24 cellular contexts compared by ENCODE assay signal in the genomic region with DNA sequence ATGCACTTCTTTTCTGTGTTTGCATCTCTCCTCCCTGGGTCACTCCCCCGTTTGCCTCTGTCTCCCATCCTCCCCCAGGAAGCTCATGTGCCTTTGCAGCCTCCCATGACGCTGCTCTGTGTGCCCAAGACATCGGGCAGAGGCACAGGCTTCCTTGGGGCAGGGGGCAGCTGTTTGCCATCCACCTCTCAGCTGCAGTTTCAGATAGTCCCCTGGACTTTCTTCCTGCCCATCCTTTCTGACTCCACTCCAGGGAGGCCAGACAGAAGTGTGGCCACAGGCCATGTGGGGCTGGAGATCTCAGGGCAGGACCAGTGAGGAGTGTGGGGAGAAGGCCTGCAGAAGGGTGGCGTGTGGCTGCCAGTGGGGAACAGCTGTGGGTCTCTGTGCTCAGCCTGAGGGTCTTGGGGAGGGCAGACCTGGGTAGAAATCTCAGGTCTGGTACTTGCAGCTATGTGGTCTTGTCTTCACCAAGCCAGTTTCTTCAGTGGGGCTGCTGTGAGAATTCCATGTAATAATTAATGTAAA. TPM values are rescaled to one million over a fixed set of nuclear protein-coding genes. Genes with fewer than 3 reads are reported as not detected.
DNase-seq lines count a peak whose midpoint lies in the region; ATAC-seq and TF ChIP-seq lines count a peak whose summit lies in the region.
"Had no signal": no experiment of that assay in that cellular context is flagged by ENCODE, and none has a peak within 500 bp of the region (broad histone marks: within the 10 kb centered on the region; RNA-seq: fewer than 3 reads in every experiment).

No MANE protein-coding gene starts in this region.

- TF ChIP-seq CTCF in glutamatergic neuron (IDR thresholded peaks at IDR 0.05; ENCODE audit: partially characterized antibody, unreplicated experiment), result no peak
- no peak for TF ChIP-seq CTCF in foreskin keratinocyte (conservative IDR thresholded peaks at IDR 0.05)

- H3K9me3 ChIP-seq in BLaER1 (no peaks in the 10 kb centered on the region), HUES6 (ENCODE audit: control insufficient read depth, insufficient read depth, low read depth, low read length) (no peaks in the 10 kb centered on the region)
- H3K9me3 ChIP-seq: left lung, prostate gland had no signal

- H3K4me3 ChIP-seq in BLaER1, result no peak overlapping the region
- 0 out of 2 replicates have a peak overlapping the region, but pooled peaks have one; percentile 0 for H3K4me3 ChIP-seq in HUES6 (ENCODE audit: low read depth, low read length)
- H3K4me3 ChIP-seq: left lung, prostate gland had no signal

- 0 out of 2 replicates have a peak overlapping the region, but pooled peaks have one; percentile 25 for H3K9ac ChIP-seq in BLaER1
- no peak overlapping the region for H3K9ac ChIP-seq in HUES6 (ENCODE audit: low read length)

- H3K4me1 Mint-ChIP-seq in glutamatergic neuron (ENCODE audit: low read depth, unreplicated experiment), result peaks cover 10% of the 10 kb centered on the region

- H3K4me3 Mint-ChIP-seq in glutamatergic neuron (ENCODE audit: unreplicated experiment), result peak overlapping the region; percentile 20
- H3K4me3 Mint-ChIP-seq: activated CD8-positive, alpha-beta T cell treated with anti-CD3 and anti-CD28 coated beads, Interleukin-2, amount 10 ng/mL, durations not matched to agents 7 days and 5 days; activated naive CD8-positive, alpha-beta T cell; CD8-positive, alpha-beta memory T cell; naive B cell had no signal

- DNase-seq in glutamatergic neuron, result no peak
- DNase-seq in posterior vena cava (ENCODE audit: low spot score), result peak; percentile 62
- no peak for DNase-seq in HuH-7 (ENCODE audit: low spot score)
- no peak for DNase-seq in foreskin keratinocyte
- DNase-seq in hypothalamus (lab: John Stamatoyannopoulos, UW), result no peak
- DNase-seq: activated CD8-positive, alpha-beta T cell treated with anti-CD3 and anti-CD28 coated beads, Interleukin-2, amount 10 ng/mL, durations not matched to agents 7 days and 5 days; activated T-cell treated with anti-CD3 and anti-CD28 coated beads, Interleukin-2, amount 50 U/mL, for 48 hours; brain microvascular endothelial cell; CD8-positive, alpha-beta memory T cell; foreskin fibroblast; KG1; left lung; naive B cell; NCI-H1048; NCI-H2081; NCI-H526; SHP77 treated with DMSO at 0.1 percent for 48 hours; T-helper 2 cell; trophoblast cell had no signal

- peak overlapping the region; percentile 70 for H3K4me2 ChIP-seq in BLaER1

- H4K20me1 ChIP-seq in BLaER1, result no peaks in the 10 kb centered on the region

- H3K36me3 ChIP-seq in BLaER1 (no peaks in the 10 kb centered on the region), HUES6 (ENCODE audit: control insufficient read depth, insufficient read depth, low read length) (no peaks in the 10 kb centered on the region)
- H3K36me3 ChIP-seq: brain microvascular endothelial cell, left lung, prostate gland had no signal

- H3K27ac Mint-ChIP-seq in glutamatergic neuron (ENCODE audit: unreplicated experiment), result peak overlapping the region; percentile 24
- H3K27ac Mint-ChIP-seq: activated CD8-positive, alpha-beta T cell treated with anti-CD3 and anti-CD28 coated beads, Interleukin-2, amount 10 ng/mL, durations not matched to agents 7 days and 5 days; activated naive CD8-positive, alpha-beta T cell had no signal

- H3K27me3 Mint-ChIP-seq in glutamatergic neuron (ENCODE audit: unreplicated experiment), result peaks cover 2% of the 10 kb centered on the region
- H3K27me3 Mint-ChIP-seq: activated naive CD8-positive, alpha-beta T cell; naive B cell had no signal

- intact Hi-C loops in posterior vena cava (cut with DNase I), result loop anchor here in 1 of 2 donors (10.0 kb wide), 1 partner anchor 676 kb away; no protein-coding TSS in a partner anchor

- H3K27me3 ChIP-seq in BLaER1, result no peaks in the 10 kb centered on the region
- H3K27me3 ChIP-seq in HUES6 (ENCODE audit: control insufficient read depth, insufficient read depth, low read length), result no peaks in the 10 kb centered on the region
- H3K27me3 ChIP-seq in foreskin keratinocyte, result no peaks in the 10 kb centered on the region
- H3K27me3 ChIP-seq: brain microvascular endothelial cell, left lung had no signal

- H3K27ac ChIP-seq in BLaER1, result no peak overlapping the region
- no peak overlapping the region for H3K27ac ChIP-seq in HUES6 (ENCODE audit: low read depth, low read length)
- H3K27ac ChIP-seq in foreskin keratinocyte, result no peak overlapping the region
- H3K27ac ChIP-seq: brain microvascular endothelial cell, left lung, prostate gland had no signal

- H3K4me1 ChIP-seq in BLaER1 (peaks cover 24% of the 10 kb centered on the region), HUES6 (ENCODE audit: control insufficient read depth, insufficient read depth, low read length) (peaks cover 25% of the 10 kb centered on the region), foreskin keratinocyte (no peaks in the 10 kb centered on the region)
- H3K4me1 ChIP-seq: prostate gland had no signal

- H3K9me3 Mint-ChIP-seq in glutamatergic neuron (ENCODE audit: unreplicated experiment), result peaks cover 6% of the 10 kb centered on the region
- H3K9me3 Mint-ChIP-seq: CD8-positive, alpha-beta memory T cell; naive B cell had no signal

- ATAC-seq in GM21528 (IDR thresholded peaks at IDR 0.05; ENCODE audit: low FRiP score, unreplicated experiment), result no peak
- ATAC-seq in foreskin keratinocyte, result no peak

- no peaks in the 10 kb centered on the region for H3K36me3 Mint-ChIP-seq in glutamatergic neuron (ENCODE audit: unreplicated experiment)
- H3K36me3 Mint-ChIP-seq: activated naive CD8-positive, alpha-beta T cell; CD8-positive, alpha-beta memory T cell; naive B cell had no signal

RNA-seq across cellular contexts. Expression of a gene that starts 10.6 kb away (rescaled TPM):
- total RNA-seq in glutamatergic neuron (ENCODE audit: unreplicated experiment), result 32.8 TPM
- 10 to 100 TPM; 26.6 to 29.6 TPM for total RNA-seq in posterior vena cava
- 16.8 and 17.0 TPM in 2 replicates for total RNA-seq in foreskin keratinocyte
- polyA plus RNA-seq in foreskin keratinocyte, result 3.8 and 4.2 TPM in 2 replicates
